ENCODE assay signal across 8 cellular contexts in genomic region chr17:58200024-58200633, GRCh38. TPM values are rescaled to one million over a fixed set of nuclear protein-coding genes. Genes with fewer than 3 reads are reported as not detected.
A peak's percentile ranks its signal among the peaks of the same experiment; 100 is the strongest.
DNase-seq lines count a peak whose midpoint lies in the region; ATAC-seq, FAIRE-seq and TF ChIP-seq lines count a peak whose summit lies in the region.

No MANE protein-coding gene starts in this region.

- no peak overlapping the region for H3K4me3 Mint-ChIP-seq in CD4-positive, alpha-beta memory T cell
- H3K4me3 Mint-ChIP-seq in activated CD8-positive, alpha-beta memory T cell treated with anti-CD3 and anti-CD28 coated beads, Interleukin-2, amount 10 ng/mL, durations not matched to agents 7 days and 5 days, result no peak overlapping the region

- no peak overlapping the region for H3K27ac ChIP-seq in CD4-positive, alpha-beta memory T cell (ENCODE audit: low read depth, low read length)

- FAIRE-seq in H54 (lab: Jason Lieb, UNC), result no peak

- peaks cover 0 to 5% (median 1%) of the 10 kb centered on the region in 4 donors for H3K4me1 Mint-ChIP-seq in CD4-positive, alpha-beta memory T cell
- H3K4me1 Mint-ChIP-seq in activated CD8-positive, alpha-beta memory T cell treated with anti-CD3 and anti-CD28 coated beads, Interleukin-2, amount 10 ng/mL, durations not matched to agents 7 days and 5 days, result no peaks in the 10 kb centered on the region

- DNase-seq in CD4-positive, alpha-beta memory T cell, result peak in 4 of 5 donors; percentile 26 to 44 (median 39)
- DNase-seq in H54 (ENCODE audit: insufficient read length, low spot score) (peak; percentile 68), NCI-H82 treated with DMSO at 0.1 percent for 48 hours (lab: John Stamatoyannopoulos, UW; ENCODE audit: unreplicated experiment) (peak; percentile 43), fibroblast of gingiva (ENCODE audit: low read depth) (peak; percentile 20), retina (peak; percentile 51), posterior vena cava (ENCODE audit: low spot score) (no peak)
- peak; percentile 62 for DNase-seq in activated CD8-positive, alpha-beta memory T cell treated with anti-CD3 and anti-CD28 coated beads, Interleukin-2, amount 10 ng/mL, durations not matched to agents 7 days and 5 days

- H3K9me3 ChIP-seq in CD4-positive, alpha-beta memory T cell (ENCODE audit: control insufficient read depth in 1 of 2, low read length in 2 of 2), result no peaks in the 10 kb centered on the region

- no peaks in the 10 kb centered on the region for H3K36me3 ChIP-seq in CD4-positive, alpha-beta memory T cell (ENCODE audit: insufficient read depth, low read length)

- CTCF ChIA-PET in CD4-positive, alpha-beta memory T cell (lab: Charles Lee; ENCODE audit: partially characterized antibody), result interaction anchor here (0.7 to 4.5 kb wide), 29 partner anchors 9 to 265 kb away, joined by 3 to 17 read pairs (median 4); partner anchors contain the start of genes MKS1 and RNF43
- CTCF ChIA-PET in activated CD8-positive, alpha-beta memory T cell treated with anti-CD3 and anti-CD28 coated beads, Interleukin-2, amount 10 ng/mL, durations not matched to agents 7 days and 5 days (lab: Charles Lee), result interaction anchor here (0.5 to 3.3 kb wide), 24 partner anchors 9 to 288 kb away, joined by 3 to 17 read pairs (median 5); partner anchors contain the start of genes HSF5, MKS1 and RNF43

- H3K27me3 ChIP-seq in CD4-positive, alpha-beta memory T cell (ENCODE audit: insufficient read depth, low read length), result no peaks in the 10 kb centered on the region

- peak overlapping the region in 1 of 7 donors; percentile 63 for H3K27ac Mint-ChIP-seq in CD4-positive, alpha-beta memory T cell
- H3K27ac Mint-ChIP-seq in activated CD8-positive, alpha-beta memory T cell treated with anti-CD3 and anti-CD28 coated beads, Interleukin-2, amount 10 ng/mL, durations not matched to agents 7 days and 5 days, result no peak overlapping the region

- no peak overlapping the region for H3K4me3 ChIP-seq in CD4-positive, alpha-beta memory T cell (ENCODE audit: low read length in 2 of 2)

- H3K4me1 ChIP-seq in CD4-positive, alpha-beta memory T cell (ENCODE audit: insufficient read depth, low read length), result no peaks in the 10 kb centered on the region

- peaks cover 0 to 2% (median 0%) of the 10 kb centered on the region in 8 donors for H3K9me3 Mint-ChIP-seq in CD4-positive, alpha-beta memory T cell
- H3K9me3 Mint-ChIP-seq in activated CD8-positive, alpha-beta memory T cell treated with anti-CD3 and anti-CD28 coated beads, Interleukin-2, amount 10 ng/mL, durations not matched to agents 7 days and 5 days (ENCODE audit: low read depth), result no peaks in the 10 kb centered on the region

- POLR2A ChIA-PET in CD4-positive, alpha-beta memory T cell (lab: Charles Lee; ENCODE audit: partially characterized antibody), result interaction anchor here (1.0 kb wide), 1 partner anchor 19 kb away, joined by 4 read pairs; the partner anchor contains the start of gene MKS1

- no peak for TF ChIP-seq POLR2A in H54 (IDR thresholded peaks at IDR 0.05; ENCODE audit: low read depth, low read length)

- H3K27me3 Mint-ChIP-seq in CD4-positive, alpha-beta memory T cell, result peaks cover 11 to 12% of the 10 kb centered on the region in 2 donors
- peaks cover 25% of the 10 kb centered on the region for H3K27me3 Mint-ChIP-seq in activated CD8-positive, alpha-beta memory T cell treated with anti-CD3 and anti-CD28 coated beads, Interleukin-2, amount 10 ng/mL, durations not matched to agents 7 days and 5 days

- peaks cover under 1% of the 10 kb centered on the region in 2 donors for H3K36me3 Mint-ChIP-seq in CD4-positive, alpha-beta memory T cell
- H3K36me3 Mint-ChIP-seq in activated CD8-positive, alpha-beta memory T cell treated with anti-CD3 and anti-CD28 coated beads, Interleukin-2, amount 10 ng/mL, durations not matched to agents 7 days and 5 days, result no peaks in the 10 kb centered on the region

- ATAC-seq in activated CD8-positive, alpha-beta memory T cell treated with anti-CD3 and anti-CD28 coated beads, Interleukin-2, amount 10 ng/mL, durations not matched to agents 7 days and 5 days, result peak; percentile 83
- no peak for ATAC-seq in HG03280 (IDR thresholded peaks at IDR 0.05; ENCODE audit: unreplicated experiment)

- intact Hi-C loops in CD4-positive, alpha-beta memory T cell (cut with micrococcal nuclease), result loop anchor here (2.0 kb wide), 1 partner anchor 805 kb away; no protein-coding TSS in a partner anchor
- intact Hi-C loops in posterior vena cava (cut with DNase I), result no loop called here

RNA-seq across cellular contexts. Expression of gene EPX, which starts 7.6 kb away (rescaled TPM):
- not detected for total RNA-seq in CD4-positive, alpha-beta memory T cell
- not detected for polyA plus RNA-seq in CD4-positive, alpha-beta memory T cell
- total RNA-seq in activated CD8-positive, alpha-beta memory T cell treated with anti-CD3 and anti-CD28 coated beads, Interleukin-2, amount 10 ng/mL, durations not matched to agents 7 days and 5 days, result not detected
- total RNA-seq in posterior vena cava, result not detected

RNA-seq across cellular contexts. Expression of gene MKS1, which starts 18.9 kb away (rescaled TPM):
- 10 to 100 TPM; 27.7 to 29.4 TPM for total RNA-seq in CD4-positive, alpha-beta memory T cell
- 10 to 100 TPM; 12.1 to 13.7 TPM for polyA plus RNA-seq in CD4-positive, alpha-beta memory T cell
- 10 to 100 TPM; 17.8 to 18.2 TPM for total RNA-seq in activated CD8-positive, alpha-beta memory T cell treated with anti-CD3 and anti-CD28 coated beads, Interleukin-2, amount 10 ng/mL, durations not matched to agents 7 days and 5 days
- total RNA-seq in posterior vena cava, result 1 to 10 TPM; 9.4 to 9.7 TPM

RNA-seq across cellular contexts. Expression of gene OR4D2, which starts 33.3 kb away (rescaled TPM):
- not detected for total RNA-seq in CD4-positive, alpha-beta memory T cell
- polyA plus RNA-seq in CD4-positive, alpha-beta memory T cell, result not detected
- total RNA-seq in activated CD8-positive, alpha-beta memory T cell treated with anti-CD3 and anti-CD28 coated beads, Interleukin-2, amount 10 ng/mL, durations not matched to agents 7 days and 5 days, result not detected
- not detected for total RNA-seq in posterior vena cava

RNA-seq across cellular contexts. Expression of gene LPO, which starts 38.3 kb away (rescaled TPM):
- total RNA-seq in CD4-positive, alpha-beta memory T cell, result not detected
- not detected for polyA plus RNA-seq in CD4-positive, alpha-beta memory T cell
- not detected for total RNA-seq in activated CD8-positive, alpha-beta memory T cell treated with anti-CD3 and anti-CD28 coated beads, Interleukin-2, amount 10 ng/mL, durations not matched to agents 7 days and 5 days
- total RNA-seq in posterior vena cava, result not detected

RNA-seq across cellular contexts. Expression of gene OR4D1, which starts 51.9 kb away (rescaled TPM):
- total RNA-seq in CD4-positive, alpha-beta memory T cell, result 1 to 10 TPM; 2.0 to 2.2 TPM
- polyA plus RNA-seq in CD4-positive, alpha-beta memory T cell, result 1 to 10 TPM; 1.9 to 2.0 TPM
- under 1 TPM; 0.12 to 0.29 TPM for total RNA-seq in activated CD8-positive, alpha-beta memory T cell treated with anti-CD3 and anti-CD28 coated beads, Interleukin-2, amount 10 ng/mL, durations not matched to agents 7 days and 5 days
- not detected for total RNA-seq in posterior vena cava
